Comparison of ENCODE assay signal across 21 cellular contexts in the genomic region with DNA sequence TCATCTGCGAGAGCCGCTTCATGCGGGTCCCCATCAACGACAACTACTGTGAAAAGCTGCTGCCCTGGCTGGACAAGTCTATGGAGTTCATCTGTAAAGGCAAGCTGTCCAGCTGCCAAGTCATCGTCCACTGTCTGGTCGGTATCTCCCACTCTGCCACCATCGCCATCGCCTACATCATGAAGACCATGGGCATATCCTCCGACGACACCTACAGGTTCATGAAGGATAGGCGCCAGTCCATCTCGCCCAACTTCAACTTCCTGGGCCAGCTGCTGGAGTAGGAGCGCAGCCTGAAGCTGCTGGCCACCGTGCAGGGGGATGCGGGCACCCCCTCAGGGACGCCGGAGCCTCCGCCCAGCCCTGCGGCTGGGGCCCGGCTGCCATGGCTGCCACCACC. TPM values are rescaled to one million over a fixed set of nuclear protein-coding genes. Genes with fewer than 3 reads are reported as not detected.
DNase-seq lines count a peak whose midpoint lies in the region; ATAC-seq and TF ChIP-seq lines count a peak whose summit lies in the region.
"Had no signal": no experiment of that assay in that cellular context is flagged by ENCODE, and none has a peak within 500 bp of the region (broad histone marks: within the 10 kb centered on the region; RNA-seq: fewer than 3 reads in every experiment).

No MANE protein-coding gene starts in this region.

- no peak overlapping the region for H2AK5ac ChIP-seq in trophoblast cell (ENCODE audit: low read length)

- no peak overlapping the region for H2BK120ac ChIP-seq in trophoblast cell (ENCODE audit: insufficient read depth, low read length, poor library complexity)

- no peak overlapping the region for H3K18ac ChIP-seq in trophoblast cell (ENCODE audit: low read length)

- no peaks in the 10 kb centered on the region for H4K20me1 ChIP-seq in mammary epithelial cell (ENCODE audit: insufficient read depth, low read length)

- H3K79me2 ChIP-seq in mammary epithelial cell (ENCODE audit: insufficient read depth, low read length) (peaks cover 46% of the 10 kb centered on the region), trophoblast cell (ENCODE audit: control insufficient read depth, insufficient read depth, low read length, poor library complexity) (peaks cover 4% of the 10 kb centered on the region)

- CTCF ChIA-PET in MCF 10A (lab: Yijun Ruan, JAX), result interaction anchor here (0.6 to 2.0 kb wide), 2 partner anchors 11 to 100 kb away, joined by 3 to 9 read pairs; a partner anchor contains a TSS
- CTCF ChIA-PET in mammary epithelial cell (lab: Charles Lee; ENCODE audit: low non-redundant PET), result no interaction called here
- CTCF ChIA-PET in activated CD8-positive, alpha-beta T cell treated with anti-CD3 and anti-CD28 coated beads, Interleukin-2, amount 10 ng/mL, durations not matched to agents 7 days and 5 days (lab: Charles Lee), result no interaction called here

- peaks cover 5% of the 10 kb centered on the region for H3K79me1 ChIP-seq in trophoblast cell (ENCODE audit: low read length)

- DNase-seq in MCF 10A (ENCODE audit: unreplicated experiment) (no peak), mammary epithelial cell (no peak), memory B cell (ENCODE audit: low spot score in 2 of 2) (no peak), NCI-H82 (lab: John Stamatoyannopoulos, UW) (no peak), trophoblast cell (no peak), SIG-M5 treated with dmso at 0.1 percent for 504 hours (lab: John Stamatoyannopoulos, UW; ENCODE audit: unreplicated experiment) (no peak)
- DNase-seq in activated CD8-positive, alpha-beta T cell treated with anti-CD3 and anti-CD28 coated beads, Interleukin-2, amount 10 ng/mL, durations not matched to agents 7 days and 5 days, result no peak
- no peak for DNase-seq in stimulated activated naive B cell treated with anti-CD40 and anti-IgM and Interleukin-4, amounts not matched to agents 10 μg/mL and 1 μg/mL and 100 μg/mL, for 72 hours
- DNase-seq: activated CD8-positive, alpha-beta memory T cell treated with anti-CD3 and anti-CD28 coated beads, Interleukin-2, amount 50 U/mL, for 48 hours; amygdala; cerebellar nuclear complex; effector memory CD8-positive, alpha-beta T cell; NCI-H1694 treated with DMSO at 0.1 percent for 48 hours; NCI-H226; RPMI8226; stimulated activated CD4-positive, alpha-beta T cell treated with anti-CD3 and anti-CD28 coated beads, Interleukin-4, amount 100 ng/mL, for 1 hour; SW 1271 had no signal

- no peak for ATAC-seq in activated CD8-positive, alpha-beta T cell treated with anti-CD3 and anti-CD28 coated beads, Interleukin-2, amount 10 ng/mL, durations not matched to agents 7 days and 5 days
- ATAC-seq in memory B cell (ENCODE audit: low read depth), result no peak
- ATAC-seq in stimulated activated naive B cell treated with anti-CD40 and anti-IgM and Interleukin-4, amounts not matched to agents 10 μg/mL and 1 μg/mL and 100 μg/mL, for 72 hours (replicated peaks), result no peak
- ATAC-seq: effector memory CD8-positive, alpha-beta T cell; GM12878 had no signal

- H2AFZ ChIP-seq in mammary epithelial cell (ENCODE audit: low read depth, low read length), result no peak overlapping the region
- H2AFZ ChIP-seq in trophoblast cell (ENCODE audit: insufficient read depth, low read length, poor library complexity), result no peak overlapping the region
- H2AFZ ChIP-seq: parathyroid adenoma had no signal

- BruUV-seq in MCF 10A (replicated peaks; lab: Mats Ljungman, UMichigan) (no TSS peak), mammary epithelial cell (replicated peaks; lab: Mats Ljungman, UMichigan) (no TSS peak)

- H3K27me3 ChIP-seq in mammary epithelial cell (ENCODE audit: insufficient read depth, low read length) (no peaks in the 10 kb centered on the region), trophoblast cell (ENCODE audit: insufficient read depth, low read length) (no peaks in the 10 kb centered on the region)

- H4K8ac ChIP-seq in trophoblast cell (ENCODE audit: low read depth, low read length), result no peak overlapping the region

- no peak overlapping the region for H3K23ac ChIP-seq in trophoblast cell (ENCODE audit: low read length)

- H3K4ac ChIP-seq in trophoblast cell (ENCODE audit: low read depth, low read length), result no peak overlapping the region

- H3K4me1 ChIP-seq in mammary epithelial cell (ENCODE audit: insufficient read depth, low read length), result peaks cover 4% of the 10 kb centered on the region
- peaks cover 2 to 3% of the 10 kb centered on the region in 2 experiments for H3K4me1 ChIP-seq in trophoblast cell (ENCODE audit: control insufficient read depth in 1 of 2, insufficient read depth in 2 of 2, low read length in 2 of 2)
- H3K4me1 ChIP-seq: parathyroid adenoma had no signal

- intact Hi-C loops in MCF 10A (cut with micrococcal nuclease), result loop anchor here (5.0 kb wide), 1 partner anchor 40 kb away; a partner anchor contains a TSS
- intact Hi-C loops in mammary epithelial cell (cut with micrococcal nuclease), result no loop called here

- no peak overlapping the region for H2BK5ac ChIP-seq in trophoblast cell (ENCODE audit: low read depth, low read length, poor library complexity)

- no peak overlapping the region for H3K9ac ChIP-seq in mammary epithelial cell (ENCODE audit: insufficient read depth, low read length)
- H3K9ac ChIP-seq in trophoblast cell (ENCODE audit: low read length), result no peak overlapping the region
- H3K9ac ChIP-seq: parathyroid adenoma had no signal

- 98% methylated on average over 6 of the region's 20 CpGs for WGBS in mammary epithelial cell (ENCODE audit: low coverage, missing lambda C conversion rate)
- WGBS in trophoblast cell (ENCODE audit: extremely low coverage, insufficient coverage, insufficient read length), result no CpG with 5 or more reads among the region's 20 CpGs

- dilution Hi-C loops in mammary epithelial cell (cut with HindIII; ENCODE audit: low sequenced_read_pairs), result no loop called here

- H3K4me1 Mint-ChIP-seq in MCF 10A (ENCODE audit: insufficient read depth, unreplicated experiment) (peaks cover 6% of the 10 kb centered on the region), memory B cell (peaks cover 11% of the 10 kb centered on the region)
- peaks cover 16% of the 10 kb centered on the region for H3K4me1 Mint-ChIP-seq in activated CD8-positive, alpha-beta T cell treated with anti-CD3 and anti-CD28 coated beads, Interleukin-2, amount 10 ng/mL, durations not matched to agents 7 days and 5 days (ENCODE audit: low read depth)
- H3K4me1 Mint-ChIP-seq in stimulated activated naive B cell treated with anti-CD40 and anti-IgM and Interleukin-4, amounts not matched to agents 10 μg/mL and 1 μg/mL and 100 μg/mL, for 72 hours, result peaks cover 6 to 11% of the 10 kb centered on the region in 2 donors

- no peak overlapping the region for H4K12ac ChIP-seq in trophoblast cell (ENCODE audit: low read depth, low read length)

- H3K27me3 Mint-ChIP-seq in MCF 10A (ENCODE audit: insufficient read depth, unreplicated experiment) (no peaks in the 10 kb centered on the region), memory B cell (no peaks in the 10 kb centered on the region)
- H3K27me3 Mint-ChIP-seq in activated CD8-positive, alpha-beta T cell treated with anti-CD3 and anti-CD28 coated beads, Interleukin-2, amount 10 ng/mL, durations not matched to agents 7 days and 5 days (ENCODE audit: low read depth), result no peaks in the 10 kb centered on the region
- no peaks in the 10 kb centered on the region for H3K27me3 Mint-ChIP-seq in stimulated activated naive B cell treated with anti-CD40 and anti-IgM and Interleukin-4, amounts not matched to agents 10 μg/mL and 1 μg/mL and 100 μg/mL, for 72 hours
- H3K27me3 Mint-ChIP-seq: effector memory CD8-positive, alpha-beta T cell had no signal

- no peaks in the 10 kb centered on the region for H3K9me3 ChIP-seq in mammary epithelial cell (replicated peaks; ENCODE audit: insufficient read depth, low read length)
- H3K9me3 ChIP-seq in trophoblast cell (ENCODE audit: insufficient read depth, low read depth, low read length), result no peaks in the 10 kb centered on the region
- H3K9me3 ChIP-seq: thoracic aorta had no signal

- H3K9me3 Mint-ChIP-seq in MCF 10A (ENCODE audit: unreplicated experiment), result no peaks in the 10 kb centered on the region
- no peaks in the 10 kb centered on the region for H3K9me3 Mint-ChIP-seq in activated CD8-positive, alpha-beta T cell treated with anti-CD3 and anti-CD28 coated beads, Interleukin-2, amount 10 ng/mL, durations not matched to agents 7 days and 5 days (ENCODE audit: insufficient read depth)
- no peaks in the 10 kb centered on the region for H3K9me3 Mint-ChIP-seq in memory B cell
- no peaks in the 10 kb centered on the region for H3K9me3 Mint-ChIP-seq in stimulated activated naive B cell treated with anti-CD40 and anti-IgM and Interleukin-4, amounts not matched to agents 10 μg/mL and 1 μg/mL and 100 μg/mL, for 72 hours
- H3K9me3 Mint-ChIP-seq: effector memory CD8-positive, alpha-beta T cell had no signal

- TF ChIP-seq CTCF in MCF 10A (IDR thresholded peaks at IDR 0.05; ENCODE audit: unreplicated experiment) (no peak), mammary epithelial cell (conservative IDR thresholded peaks at IDR 0.05 in 1 of 2, IDR thresholded peaks at IDR 0.05 in 1 of 2; ENCODE audit: extremely low read depth in 1 of 2, insufficient read depth in 1 of 2, low read depth in 1 of 2, low read length in 2 of 2) (no peak)

- H3K27ac ChIP-seq in mammary epithelial cell (ENCODE audit: insufficient read depth, low read depth, low read length), result no peak overlapping the region
- H3K27ac ChIP-seq in trophoblast cell (ENCODE audit: low read depth, low read length), result no peak overlapping the region
- H3K27ac ChIP-seq: parathyroid adenoma, skin epidermis, thoracic aorta had no signal

- POLR2A ChIA-PET in MCF 10A (lab: Yijun Ruan, JAX), result interaction anchor here (3.8 to 7.1 kb wide), 4 partner anchors 11 to 239 kb away, joined by 23 to 195 read pairs (median 74); a partner anchor contains a TSS
- POLR2A ChIA-PET in activated CD8-positive, alpha-beta T cell treated with anti-CD3 and anti-CD28 coated beads, Interleukin-2, amount 10 ng/mL, durations not matched to agents 7 days and 5 days (lab: Charles Lee), result interaction anchor here (0.7 kb wide), 1 partner anchor 41 kb away, joined by 3 read pairs; no protein-coding TSS in a partner anchor

- no peak overlapping the region for H2BK12ac ChIP-seq in trophoblast cell (ENCODE audit: low read length)

- H3K4me2 ChIP-seq in mammary epithelial cell (ENCODE audit: insufficient read depth, low read depth, low read length) (no peak overlapping the region), trophoblast cell (ENCODE audit: low read length) (no peak overlapping the region)

- H3K4me3 ChIP-seq in mammary epithelial cell (replicated peaks in 1 of 3; ENCODE audit: insufficient read depth in 1 of 3, low read depth in 2 of 3, low read length in 3 of 3) (no peak overlapping the region), trophoblast cell (ENCODE audit: low read depth, low read length) (no peak overlapping the region)
- H3K4me3 ChIP-seq: GM12878 had no signal

- in situ Hi-C loops in mammary epithelial cell (cut with MboI; ENCODE audit: low sequenced_read_pairs in 2 of 2), result no loop called here

- H3K14ac ChIP-seq in trophoblast cell (ENCODE audit: low read length), result no peak overlapping the region

- H3K36me3 ChIP-seq in mammary epithelial cell (ENCODE audit: insufficient read depth, low read length) (peaks cover 4% of the 10 kb centered on the region), trophoblast cell (ENCODE audit: control insufficient read depth in 1 of 2, insufficient read depth in 2 of 2, low read length in 2 of 2) (peaks cover 23 to 33% of the 10 kb centered on the region in 2 experiments)

- peaks cover 30% of the 10 kb centered on the region for H3K36me3 Mint-ChIP-seq in MCF 10A (ENCODE audit: insufficient read depth, unreplicated experiment)
- peaks cover 13% of the 10 kb centered on the region for H3K36me3 Mint-ChIP-seq in activated CD8-positive, alpha-beta T cell treated with anti-CD3 and anti-CD28 coated beads, Interleukin-2, amount 10 ng/mL, durations not matched to agents 7 days and 5 days (ENCODE audit: low read depth)
- peaks cover 2% of the 10 kb centered on the region for H3K36me3 Mint-ChIP-seq in memory B cell
- peaks cover 10 to 11% of the 10 kb centered on the region in 2 donors for H3K36me3 Mint-ChIP-seq in stimulated activated naive B cell treated with anti-CD40 and anti-IgM and Interleukin-4, amounts not matched to agents 10 μg/mL and 1 μg/mL and 100 μg/mL, for 72 hours

- H4K91ac ChIP-seq in trophoblast cell (ENCODE audit: low read depth, low read length), result no peak overlapping the region

- peak overlapping the region; percentile 41 for H3K4me3 Mint-ChIP-seq in MCF 10A (ENCODE audit: unreplicated experiment)
- peak overlapping the region; percentile 45 for H3K4me3 Mint-ChIP-seq in activated CD8-positive, alpha-beta T cell treated with anti-CD3 and anti-CD28 coated beads, Interleukin-2, amount 10 ng/mL, durations not matched to agents 7 days and 5 days
- H3K4me3 Mint-ChIP-seq in memory B cell, result peak overlapping the region; percentile 50
- peak overlapping the region; percentile 48 to 69 for H3K4me3 Mint-ChIP-seq in stimulated activated naive B cell treated with anti-CD40 and anti-IgM and Interleukin-4, amounts not matched to agents 10 μg/mL and 1 μg/mL and 100 μg/mL, for 72 hours

- H3K27ac Mint-ChIP-seq in MCF 10A (ENCODE audit: low read depth, unreplicated experiment), result no peak overlapping the region
- no peak overlapping the region for H3K27ac Mint-ChIP-seq in activated CD8-positive, alpha-beta T cell treated with anti-CD3 and anti-CD28 coated beads, Interleukin-2, amount 10 ng/mL, durations not matched to agents 7 days and 5 days
- H3K27ac Mint-ChIP-seq in memory B cell, result no peak overlapping the region
- no peak overlapping the region for H3K27ac Mint-ChIP-seq in stimulated activated naive B cell treated with anti-CD40 and anti-IgM and Interleukin-4, amounts not matched to agents 10 μg/mL and 1 μg/mL and 100 μg/mL, for 72 hours
- H3K27ac Mint-ChIP-seq: effector memory CD8-positive, alpha-beta T cell had no signal

RNA-seq across cellular contexts. Expression of a gene that starts 11.7 kb away (rescaled TPM):
- total RNA-seq in MCF 10A (2022) (78.0 and 97.9 TPM in 2 replicates), mammary epithelial cell (10 to 100 TPM; 48.0 to 68.0 TPM)
- 62.6 TPM for polyA plus RNA-seq in mammary epithelial cell
- polyA minus RNA-seq in mammary epithelial cell, result 134 TPM
- 10 to 100 TPM; 88.9 to 94.6 TPM for total RNA-seq in activated CD8-positive, alpha-beta T cell treated with anti-CD3 and anti-CD28 coated beads, Interleukin-2, amount 10 ng/mL, durations not matched to agents 7 days and 5 days
- 62.6 and 66.3 TPM in 2 replicates for polyA plus RNA-seq in trophoblast cell (2013)

RNA-seq across cellular contexts. Expression of a gene that starts 34.5 kb away (rescaled TPM):
- total RNA-seq in MCF 10A (2022) (16.0 and 17.3 TPM in 2 replicates), mammary epithelial cell (1 to 10 TPM; 3.3 to 8.5 TPM)
- 2.5 TPM for polyA plus RNA-seq in mammary epithelial cell
- polyA minus RNA-seq in mammary epithelial cell, result not detected
- total RNA-seq in activated CD8-positive, alpha-beta T cell treated with anti-CD3 and anti-CD28 coated beads, Interleukin-2, amount 10 ng/mL, durations not matched to agents 7 days and 5 days, result 1 to 10 TPM; 9.3 to 10.0 TPM
- 2.8 and 3.1 TPM in 2 replicates for polyA plus RNA-seq in trophoblast cell (2013)

RNA-seq across cellular contexts. Expression of a gene that starts 49.4 kb away (rescaled TPM):
- total RNA-seq in MCF 10A (2022) (13.1 and 19.5 TPM in 2 replicates), mammary epithelial cell (10 to 100 TPM; 11.7 to 24.7 TPM)
- 36.9 TPM for polyA plus RNA-seq in mammary epithelial cell
- 10.5 TPM for polyA minus RNA-seq in mammary epithelial cell
- total RNA-seq in activated CD8-positive, alpha-beta T cell treated with anti-CD3 and anti-CD28 coated beads, Interleukin-2, amount 10 ng/mL, durations not matched to agents 7 days and 5 days, result 10 to 100 TPM; 33.0 to 35.3 TPM
- 119 and 120 TPM in 2 replicates for polyA plus RNA-seq in trophoblast cell (2013)

RNA-seq across cellular contexts. Expression of a gene that starts 53.0 kb away (rescaled TPM):
- 84.2 and 112 TPM in 2 replicates for total RNA-seq in MCF 10A (2022)
- 10 to 100 TPM; 62.5 to 67.6 TPM for total RNA-seq in mammary epithelial cell
- 54.3 TPM for polyA plus RNA-seq in mammary epithelial cell
- polyA minus RNA-seq in mammary epithelial cell, result 61.7 TPM
- total RNA-seq in activated CD8-positive, alpha-beta T cell treated with anti-CD3 and anti-CD28 coated beads, Interleukin-2, amount 10 ng/mL, durations not matched to agents 7 days and 5 days, result 10 to 100 TPM; 58.3 to 69.3 TPM
- 129 and 133 TPM in 2 replicates for polyA plus RNA-seq in trophoblast cell (2013)
